ENCODE assay signal across 24 cellular contexts in the genomic region with DNA sequence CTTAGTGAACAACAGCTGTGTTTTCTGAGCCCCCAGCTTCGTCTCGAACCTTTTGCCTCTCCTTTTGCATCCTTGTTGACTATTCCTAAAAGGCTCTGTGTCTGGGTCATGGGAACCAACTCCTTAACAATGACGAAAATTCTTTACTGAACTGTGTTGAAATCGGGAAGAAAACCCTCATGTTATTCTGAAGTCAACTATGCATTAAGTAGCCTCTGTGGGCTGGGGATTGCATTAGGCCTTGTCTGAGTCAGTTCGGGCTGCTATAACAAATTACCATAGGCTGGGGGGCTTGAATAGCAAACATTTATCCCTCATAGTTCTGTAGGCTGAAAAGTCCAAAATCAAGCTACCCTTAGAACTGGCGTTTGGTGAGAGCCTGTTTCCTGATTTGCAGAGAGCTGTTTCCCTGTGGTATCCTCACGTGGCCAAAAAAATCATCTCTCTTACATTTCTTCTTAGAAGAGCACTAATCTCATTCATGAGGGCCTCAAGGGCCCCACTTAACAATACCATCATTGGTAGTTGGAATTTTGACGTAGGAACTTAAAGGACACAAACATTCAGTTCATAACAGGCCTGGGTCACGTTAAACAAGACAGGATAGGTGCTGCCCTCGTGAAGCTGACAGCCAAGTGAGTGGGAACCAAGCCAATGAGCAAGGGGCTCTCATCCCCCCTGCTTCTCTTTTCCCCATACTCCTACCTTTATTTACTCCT.
"Had no signal": no experiment of that assay in that cellular context is flagged by ENCODE, and none has a peak within 500 bp of the region (broad histone marks: within the 10 kb centered on the region; RNA-seq: fewer than 3 reads in every experiment).

No MANE protein-coding gene starts in this region.

- H3K27ac ChIP-seq: adrenal gland, left lung, lower lobe of right lung, right atrium auricular region, suprapubic skin, tibial artery had no signal

- H3K9me3 ChIP-seq: adrenal gland, left lung, lower lobe of right lung, mucosa of descending colon, right atrium auricular region, suprapubic skin, tibial artery had no signal

- DNase-seq: activated CD4-positive, alpha-beta memory T cell treated with anti-CD3 and anti-CD28 coated beads, Interleukin-2, amount 10 ng/mL, durations not matched to agents 7 days and 5 days; activated CD4-positive, alpha-beta T cell treated with anti-CD3 and anti-CD28 coated beads for 1 hour; activated CD4-positive, alpha-beta T cell treated with anti-CD3 and anti-CD28 coated beads, Interleukin-2, amount 10 ng/mL, durations not matched to agents 7 days and 5 days; activated naive CD8-positive, alpha-beta T cell treated with anti-CD3 and anti-CD28 coated beads for 36 hours; activated T-cell treated with anti-CD3 and anti-CD28 coated beads, Interleukin-2, amount 50 U/mL, for 48 hours; adrenal gland; effector CD8-positive, alpha-beta T cell; left lung; lower lobe of right lung; mesendoderm; mucosa of descending colon; stimulated activated CD4-positive, alpha-beta T cell treated with anti-CD3 and anti-CD28 coated beads, Interleukin-15, amount 100 ng/mL, for 24 hours; stimulated activated CD4-positive, alpha-beta T cell treated with anti-CD3 and anti-CD28 coated beads, Interleukin-2, amount 100 ng/mL, for 24 hours; stimulated activated naive B cell treated with anti-CD40 and anti-IgM and Interleukin-4, amounts not matched to agents 10 μg/mL and 1 μg/mL and 100 μg/mL, for 72 hours; T-helper 17 cell; T1000; tibial artery had no signal

- H3K4me1 ChIP-seq: adrenal gland, left lung, lower lobe of right lung, right atrium auricular region, suprapubic skin, tibial artery had no signal

- H3K27ac Mint-ChIP-seq: activated CD4-positive, alpha-beta memory T cell treated with anti-CD3 and anti-CD28 coated beads, Interleukin-2, amount 10 ng/mL, durations not matched to agents 7 days and 5 days; activated CD4-positive, alpha-beta T cell treated with anti-CD3 and anti-CD28 coated beads, Interleukin-2, amount 10 ng/mL, durations not matched to agents 7 days and 5 days; activated naive CD8-positive, alpha-beta T cell treated with anti-CD3 and anti-CD28 coated beads for 36 hours; activated T-helper 2 cell treated with anti-CD3 and anti-CD28 coated beads, Interferon-gamma antibody, Interleukin-2, Interleukin-4, amounts not matched to agents 10 μg/mL and 5 μg/mL and 100 μg/mL, durations not matched to agents 14 hours and 24 hours and 36 hours; natural killer cell treated with Interleukin-12 subunit alpha and Interleukin-12 subunit beta and Interleukin-15 and Interleukin-18, amount 100 ng/mL, for 72 hours; stimulated activated naive B cell treated with anti-CD40 and anti-IgM and Interleukin-4, amounts not matched to agents 10 μg/mL and 1 μg/mL and 100 μg/mL, for 72 hours; T-helper 17 cell; WTC11 had no signal

- H3K4me1 Mint-ChIP-seq: activated CD4-positive, alpha-beta memory T cell treated with anti-CD3 and anti-CD28 coated beads, Interleukin-2, amount 10 ng/mL, durations not matched to agents 7 days and 5 days; activated CD4-positive, alpha-beta T cell treated with anti-CD3 and anti-CD28 coated beads, Interleukin-2, amount 10 ng/mL, durations not matched to agents 7 days and 5 days; activated naive CD8-positive, alpha-beta T cell treated with anti-CD3 and anti-CD28 coated beads for 36 hours; central memory CD8-positive, alpha-beta T cell; T-helper 17 cell; WTC11 had no signal

- H3K4me3 Mint-ChIP-seq: activated CD4-positive, alpha-beta memory T cell treated with anti-CD3 and anti-CD28 coated beads, Interleukin-2, amount 10 ng/mL, durations not matched to agents 7 days and 5 days; activated CD4-positive, alpha-beta T cell treated with anti-CD3 and anti-CD28 coated beads, Interleukin-2, amount 10 ng/mL, durations not matched to agents 7 days and 5 days; activated naive CD8-positive, alpha-beta T cell treated with anti-CD3 and anti-CD28 coated beads for 36 hours; central memory CD8-positive, alpha-beta T cell; natural killer cell treated with Interleukin-12 subunit alpha and Interleukin-12 subunit beta and Interleukin-15 and Interleukin-18, amount 100 ng/mL, for 72 hours; stimulated activated naive B cell treated with anti-CD40 and anti-IgM and Interleukin-4, amounts not matched to agents 10 μg/mL and 1 μg/mL and 100 μg/mL, for 72 hours; T-helper 17 cell; WTC11 had no signal

- H3K36me3 ChIP-seq: adrenal gland, left lung, lower lobe of right lung, right atrium auricular region, suprapubic skin, tibial artery had no signal

- H3K27me3 Mint-ChIP-seq: activated CD4-positive, alpha-beta memory T cell treated with anti-CD3 and anti-CD28 coated beads, Interleukin-2, amount 10 ng/mL, durations not matched to agents 7 days and 5 days; activated CD4-positive, alpha-beta T cell treated with anti-CD3 and anti-CD28 coated beads, Interleukin-2, amount 10 ng/mL, durations not matched to agents 7 days and 5 days; activated naive CD8-positive, alpha-beta T cell treated with anti-CD3 and anti-CD28 coated beads for 36 hours; central memory CD8-positive, alpha-beta T cell; stimulated activated naive B cell treated with anti-CD40 and anti-IgM and Interleukin-4, amounts not matched to agents 10 μg/mL and 1 μg/mL and 100 μg/mL, for 72 hours had no signal

- H3K9me3 Mint-ChIP-seq: activated CD4-positive, alpha-beta T cell treated with anti-CD3 and anti-CD28 coated beads, Interleukin-2, amount 10 ng/mL, durations not matched to agents 7 days and 5 days; activated naive CD8-positive, alpha-beta T cell treated with anti-CD3 and anti-CD28 coated beads for 36 hours; activated T-helper 2 cell treated with anti-CD3 and anti-CD28 coated beads, Interferon-gamma antibody, Interleukin-2, Interleukin-4, amounts not matched to agents 10 μg/mL and 5 μg/mL and 100 μg/mL, durations not matched to agents 14 hours and 24 hours and 36 hours; central memory CD8-positive, alpha-beta T cell; natural killer cell treated with Interleukin-12 subunit alpha and Interleukin-12 subunit beta and Interleukin-15 and Interleukin-18, amount 100 ng/mL, for 72 hours; stimulated activated naive B cell treated with anti-CD40 and anti-IgM and Interleukin-4, amounts not matched to agents 10 μg/mL and 1 μg/mL and 100 μg/mL, for 72 hours had no signal

- H3K4me3 ChIP-seq: adrenal gland, left lung, lower lobe of right lung, mucosa of descending colon, right atrium auricular region, suprapubic skin, tibial artery had no signal

- H3K27me3 ChIP-seq: adrenal gland, left lung, right atrium auricular region, suprapubic skin, tibial artery had no signal

- ATAC-seq: left lung; mucosa of descending colon; natural killer cell treated with Interleukin-12 subunit alpha and Interleukin-12 subunit beta and Interleukin-15 and Interleukin-18, amount 100 ng/mL, for 72 hours; SK-N-SH treated with all-trans-retinoic acid at 6 μM for 48 hours; stimulated activated naive B cell treated with anti-CD40 and anti-IgM and Interleukin-4, amounts not matched to agents 10 μg/mL and 1 μg/mL and 100 μg/mL, for 72 hours; T-helper 17 cell; WTC11 had no signal
